ENCODE assay signal across 30 cellular contexts in the genomic region with DNA sequence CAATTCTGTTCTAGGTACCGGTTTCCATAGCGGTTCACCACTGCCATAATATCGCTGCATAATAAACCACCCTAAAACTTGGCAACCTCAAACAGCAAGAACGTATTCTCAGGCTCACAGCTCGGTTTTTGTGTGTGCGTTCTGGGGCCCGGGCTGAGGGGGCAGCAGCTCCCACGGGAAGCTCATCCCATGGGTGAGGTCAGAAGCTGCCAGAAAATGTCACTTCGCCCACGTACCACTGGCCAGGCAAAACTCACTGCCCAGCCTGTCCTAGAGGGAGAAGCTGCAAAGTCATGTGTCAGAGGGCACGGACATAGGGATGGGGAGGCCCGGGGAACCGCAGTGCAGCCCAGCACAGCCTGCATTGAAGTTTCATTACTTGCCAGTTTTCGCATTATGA. TPM values are rescaled to one million over a fixed set of nuclear protein-coding genes. Genes with fewer than 3 reads are reported as not detected.
"Had no signal": no experiment of that assay in that cellular context is flagged by ENCODE, and none has a peak within 500 bp of the region (broad histone marks: within the 10 kb centered on the region; RNA-seq: fewer than 3 reads in every experiment).

No MANE protein-coding gene starts in this region.

- H3K4me2 ChIP-seq: neural progenitor cell had no signal

- FAIRE-seq: islet of Langerhans, kidney had no signal

- H2AFZ ChIP-seq: neural progenitor cell had no signal

- H3K27ac ChIP-seq: left lung, lower lobe of right lung, neural progenitor cell, ovary, right atrium auricular region, right lobe of liver, skin epidermis, stomach, testis, thyroid gland, transverse colon, upper lobe of left lung, vagina had no signal

- H3K4me1 Mint-ChIP-seq: immature natural killer cell; naive B cell; natural killer cell; stimulated activated naive B cell treated with anti-CD40 and anti-IgM and Interleukin-4, amounts not matched to agents 10 μg/mL and 1 μg/mL and 100 μg/mL, for 72 hours had no signal

- H3K36me3 ChIP-seq: left lung, lower lobe of right lung, neural progenitor cell, ovary, right atrium auricular region, right lobe of liver, stomach, thyroid gland, transverse colon, upper lobe of left lung, vagina had no signal

- H3K36me3 Mint-ChIP-seq: immature natural killer cell; natural killer cell; neural progenitor cell; stimulated activated naive B cell treated with anti-CD40 and anti-IgM and Interleukin-4, amounts not matched to agents 10 μg/mL and 1 μg/mL and 100 μg/mL, for 72 hours had no signal

- H3K9ac ChIP-seq: neural progenitor cell had no signal

- DNase-seq: immature natural killer cell; kidney; left colon; lower lobe of right lung; mammary epithelial cell; mesenchymal stem cell; naive B cell; natural killer cell; nephron progenitor cell; ovary; right lobe of liver; stimulated activated CD4-positive, alpha-beta T cell treated with anti-CD3 and anti-CD28 coated beads, Interleukin-12 subunit alpha, Interleukin-12 subunit beta, amount 100 ng/mL, for 4 hours; stimulated activated CD4-positive, alpha-beta T cell treated with anti-CD3 and anti-CD28 coated beads, Interleukin-15, amount 100 ng/mL, for 24 hours; stimulated activated CD4-positive, alpha-beta T cell treated with anti-CD3 and anti-CD28 coated beads, Interleukin-2, amount 100 ng/mL, for 24 hours; stimulated activated CD4-positive, alpha-beta T cell treated with anti-CD3 and anti-CD28 coated beads, Interleukin-4, amount 100 ng/mL, for 1 hour; stimulated activated naive B cell treated with anti-CD40 and anti-IgM and Interleukin-4, amounts not matched to agents 10 μg/mL and 1 μg/mL and 100 μg/mL, for 72 hours; stimulated activated naive CD8-positive, alpha-beta T cell treated with anti-CD3 and anti-CD28 coated beads, Interleukin-15, Interleukin-2, amounts not matched to agents 100 U/mL and 50 U/mL, for 24 hours; stomach; testis; thyroid gland; transverse colon; upper lobe of left lung had no signal

- H3K9me3 ChIP-seq: left lung, lower lobe of right lung, ovary, right lobe of liver, testis, thyroid gland, transverse colon, upper lobe of left lung, vagina had no signal

- H3K4me3 Mint-ChIP-seq: immature natural killer cell; naive B cell; natural killer cell; nephron progenitor cell; neural progenitor cell; stimulated activated naive B cell treated with anti-CD40 and anti-IgM and Interleukin-4, amounts not matched to agents 10 μg/mL and 1 μg/mL and 100 μg/mL, for 72 hours had no signal

- H3K27me3 ChIP-seq: neural progenitor cell, ovary, right atrium auricular region, right lobe of liver, testis, thyroid gland, transverse colon, upper lobe of left lung, vagina had no signal

- ATAC-seq: left colon; left lung; lower lobe of right lung; natural killer cell; right lobe of liver; stimulated activated naive B cell treated with anti-CD40 and anti-IgM and Interleukin-4, amounts not matched to agents 10 μg/mL and 1 μg/mL and 100 μg/mL, for 72 hours; stimulated activated naive CD8-positive, alpha-beta T cell treated with anti-CD3 and anti-CD28 coated beads, Interleukin-15, Interleukin-2, amounts not matched to agents 100 U/mL and 50 U/mL, for 24 hours had no signal

- H3K9me3 Mint-ChIP-seq: immature natural killer cell, natural killer cell had no signal

- H3K4me1 ChIP-seq: neural progenitor cell, right lobe of liver, testis, thyroid gland had no signal

- H3K4me3 ChIP-seq: left lung, lower lobe of right lung, neural progenitor cell, ovary, right atrium auricular region, right lobe of liver, skin epidermis, stomach, testis, thyroid gland, transverse colon, upper lobe of left lung, vagina had no signal

- H3K27ac Mint-ChIP-seq: natural killer cell; nephron progenitor cell; neural progenitor cell; progenitor cell of endocrine pancreas; stimulated activated naive B cell treated with anti-CD40 and anti-IgM and Interleukin-4, amounts not matched to agents 10 μg/mL and 1 μg/mL and 100 μg/mL, for 72 hours had no signal

RNA-seq across cellular contexts. Expression of a gene that starts 15.9 kb away (rescaled TPM):
- total RNA-seq: pulmonary artery endothelial cell had no signal
